In the genomic region with DNA sequence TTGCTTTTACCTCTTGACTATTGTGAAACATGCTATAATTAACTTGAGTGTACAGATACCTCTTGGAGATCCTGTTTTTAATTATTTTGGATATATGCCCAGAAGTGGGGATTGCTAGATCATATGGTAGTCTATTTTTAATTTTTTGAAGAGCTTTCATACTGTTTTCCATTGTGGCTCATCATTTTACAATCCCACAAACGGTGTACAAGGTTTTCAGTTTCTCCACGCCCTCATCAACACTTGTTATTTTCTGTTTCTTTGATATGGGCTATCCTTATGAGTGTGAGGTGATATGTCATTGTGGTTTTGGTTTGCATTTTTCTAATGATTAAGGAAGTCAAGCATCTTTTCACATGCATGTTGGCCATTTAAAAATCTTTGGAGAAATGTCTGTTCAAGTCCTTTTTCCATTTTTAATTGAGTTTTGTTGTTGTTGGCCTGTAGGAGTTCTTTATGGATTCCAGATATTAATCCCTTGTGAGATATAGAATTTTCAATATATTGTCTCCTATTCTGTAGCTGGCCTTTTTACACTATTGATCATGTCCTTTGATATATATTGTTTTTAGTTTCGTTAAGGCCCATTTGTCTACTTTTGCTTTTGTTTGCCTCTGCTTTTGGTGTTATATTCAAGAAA, we compare ENCODE assay signal across 8 cellular contexts. TPM values are rescaled to one million over a fixed set of nuclear protein-coding genes. Genes with fewer than 3 reads are reported as not detected.
A peak's percentile ranks its signal among the peaks of the same experiment; 100 is the strongest.
DNase-seq lines count a peak whose midpoint lies in the region; ATAC-seq, FAIRE-seq and TF ChIP-seq lines count a peak whose summit lies in the region.

No MANE protein-coding gene starts in this region.

- FAIRE-seq in GM18507 (lab: Jason Lieb, UNC) = peak; percentile 91

- DNase-seq in GM18507 (ENCODE audit: extremely low spot score, insufficient read length, low read depth) (no peak), NCI-H1436 (lab: John Stamatoyannopoulos, UW) (peak; percentile 61), cardiac fibroblast (ENCODE audit: low read depth in 2 of 2) (peak; percentile 38 to 66), Calu3 (no peak)
- DNase-seq in effector CD4-positive, alpha-beta T cell = no peak

- H3K9me3 Mint-ChIP-seq in Calu3 (ENCODE audit: low read depth, unreplicated experiment) = no peaks in the 10 kb centered on the region

- no peak for TF ChIP-seq CTCF in cardiac fibroblast (IDR thresholded peaks at IDR 0.05; ENCODE audit: low read depth, low read length)
- no peak for TF ChIP-seq CTCF in Calu3 (IDR thresholded peaks at IDR 0.05; ENCODE audit: unreplicated experiment)

- H3K4me1 Mint-ChIP-seq in Calu3 (ENCODE audit: low read depth, unreplicated experiment) = no peaks in the 10 kb centered on the region

- BruUV-seq in Calu3 (replicated peaks; lab: Mats Ljungman, UMichigan) = no TSS peak

- ATAC-seq in GM21786 (IDR thresholded peaks at IDR 0.05; ENCODE audit: unreplicated experiment) (peak; percentile 78), GM19397 (IDR thresholded peaks at IDR 0.05; ENCODE audit: unreplicated experiment) (no peak), esophagus mucosa (no peak)

- intact Hi-C loops in Calu3 (cut with micrococcal nuclease; ENCODE audit: unreplicated experiment) = no loop called here

- CTCF ChIA-PET in Calu3 (lab: Charles Lee) = interaction anchor here (0.6 kb wide), 1 partner anchor 83 kb away, joined by 3 read pairs; no protein-coding TSS in a partner anchor

- H3K36me3 Mint-ChIP-seq in Calu3 (ENCODE audit: insufficient read depth, unreplicated experiment) = peaks cover 7% of the 10 kb centered on the region

- no peak overlapping the region for H3K27ac Mint-ChIP-seq in Calu3 (ENCODE audit: unreplicated experiment)

- H3K4me3 Mint-ChIP-seq in Calu3 (ENCODE audit: low read depth, unreplicated experiment) = no peak overlapping the region

- H3K4me3 ChIP-seq in cardiac fibroblast (replicated peaks in 1 of 2; ENCODE audit: low read depth in 2 of 2, low read length in 2 of 2) = no peak overlapping the region

- H3K27me3 Mint-ChIP-seq in Calu3 (ENCODE audit: unreplicated experiment) = no peaks in the 10 kb centered on the region

RNA-seq across cellular contexts. Expression of a gene that starts 7.5 kb away (rescaled TPM):
- 31.5 and 32.3 TPM in 2 replicates for total RNA-seq in Calu3 (2022)
- 18.6 TPM for total RNA-seq in esophagus mucosa

Comparison
In these comparisons a context has a peak if more than half of its experiments do, and no peak if none do; other contexts are left out.
1. DNase-seq: peak in NCI-H1436 (single experiment) and cardiac fibroblast (2 of 2); none in GM18507 (single experiment), Calu3 (single experiment) and effector CD4-positive, alpha-beta T cell (single experiment).